In genomic region chr17:17181666-17182600, GRCh38 we compare ENCODE assay signal across 13 cellular contexts. TPM values are rescaled to one million over a fixed set of nuclear protein-coding genes. Genes with fewer than 3 reads are reported as not detected.
A peak's percentile ranks its signal among the peaks of the same experiment; 100 is the strongest.
DNase-seq lines count a peak whose midpoint lies in the region; ATAC-seq, FAIRE-seq and TF ChIP-seq lines count a peak whose summit lies in the region.
"Had no signal": no experiment of that assay in that cellular context is flagged by ENCODE, and none has a peak within 500 bp of the region (broad histone marks: within the 10 kb centered on the region; RNA-seq: fewer than 3 reads in every experiment).

No MANE protein-coding gene starts in this region.

- H3K36me3 ChIP-seq in mucosa of descending colon (ENCODE audit: low read depth) = no peaks in the 10 kb centered on the region
- H3K36me3 ChIP-seq in vagina = peaks cover 0 to 78% of the 10 kb centered on the region in 2 donors

- ATAC-seq in activated CD8-positive, alpha-beta T cell treated with anti-CD3 and anti-CD28 coated beads for 36 hours = peak; percentile 26
- peak; percentile 49 for ATAC-seq in mucosa of descending colon
- ATAC-seq in HG03432 (IDR thresholded peaks at IDR 0.05; ENCODE audit: unreplicated experiment) = no peak

- peak; percentile 26 for DNase-seq in CD14-positive monocyte (ENCODE audit: low spot score)
- no peak for DNase-seq in GM19239 (ENCODE audit: insufficient read length, low spot score)
- peak; percentile 38 for DNase-seq in activated CD8-positive, alpha-beta T cell treated with anti-CD3 and anti-CD28 coated beads for 36 hours
- no peak for DNase-seq in mucosa of descending colon
- DNase-seq in SIG-M5 (lab: John Stamatoyannopoulos, UW) = no peak
- no peak for DNase-seq in NOMO-1 treated with DMSO at 0.1 percent for 48 hours (lab: John Stamatoyannopoulos, UW; ENCODE audit: unreplicated experiment)
- DNase-seq in vagina (ENCODE audit: extremely low spot score in 2 of 2) = no peak
- DNase-seq: activated CD4-positive, CD25-positive, alpha-beta regulatory T cell treated with anti-CD3 and anti-CD28 coated beads, Interleukin-2, amount 50 U/mL, for 72 hours; BE2C; esophagus squamous epithelium; NCI-H526 had no signal

- peaks cover 30% of the 10 kb centered on the region for H3K4me1 Mint-ChIP-seq in CD14-positive monocyte
- peaks cover 87% of the 10 kb centered on the region for H3K4me1 Mint-ChIP-seq in activated CD8-positive, alpha-beta T cell treated with anti-CD3 and anti-CD28 coated beads for 36 hours (ENCODE audit: low read depth)

- H3K4me3 Mint-ChIP-seq in CD14-positive monocyte = no peak overlapping the region
- peak overlapping the region; percentile 53 for H3K4me3 Mint-ChIP-seq in activated CD8-positive, alpha-beta T cell treated with anti-CD3 and anti-CD28 coated beads for 36 hours

- H3K27me3 Mint-ChIP-seq in CD14-positive monocyte (ENCODE audit: low read depth in 3 of 3) = peaks cover 0 to 3% (median 0%) of the 10 kb centered on the region in 3 donors
- no peaks in the 10 kb centered on the region for H3K27me3 Mint-ChIP-seq in activated CD8-positive, alpha-beta T cell treated with anti-CD3 and anti-CD28 coated beads for 36 hours

- H3K4me1 ChIP-seq in mucosa of descending colon (ENCODE audit: low read depth) = peaks cover 3% of the 10 kb centered on the region
- peaks cover 15% of the 10 kb centered on the region for H3K4me1 ChIP-seq in vagina
- H3K4me1 ChIP-seq: BE2C had no signal

- H3K27me3 ChIP-seq in vagina = no peaks in the 10 kb centered on the region
- H3K27me3 ChIP-seq: BE2C, esophagus squamous epithelium, SJSA1 had no signal

- POLR2A ChIA-PET in activated CD8-positive, alpha-beta T cell treated with anti-CD3 and anti-CD28 coated beads for 36 hours (lab: Charles Lee) = interaction anchor here (0.8 to 2.4 kb wide), 4 partner anchors 13 to 25 kb away, joined by 3 to 12 read pairs (median 4); partner anchors contain the start of gene PLD6

- TF ChIP-seq CTCF in CD14-positive monocyte (IDR thresholded peaks at IDR 0.05) (no peak), mucosa of descending colon (IDR thresholded peaks at IDR 0.05) (no peak), vagina (IDR thresholded peaks at IDR 0.05) (no peak)
- no peak for TF ChIP-seq CTCF in activated CD8-positive, alpha-beta T cell treated with anti-CD3 and anti-CD28 coated beads for 36 hours (IDR thresholded peaks at IDR 0.05)

- H3K4me3 ChIP-seq in mucosa of descending colon (no peak overlapping the region), vagina (no peak overlapping the region)
- H3K4me3 ChIP-seq: esophagus squamous epithelium, SJSA1 had no signal

- no peak for TF ChIP-seq POLR2A in vagina (IDR thresholded peaks at IDR 0.05)

- H3K9me3 ChIP-seq in mucosa of descending colon (no peaks in the 10 kb centered on the region), vagina (no peaks in the 10 kb centered on the region)
- H3K9me3 ChIP-seq: BE2C, esophagus squamous epithelium, SJSA1 had no signal

- CTCF ChIA-PET in activated CD8-positive, alpha-beta T cell treated with anti-CD3 and anti-CD28 coated beads for 36 hours (lab: Charles Lee) = interaction anchor here (0.6 to 1.7 kb wide), 3 partner anchors 8 to 40 kb away, joined by 3 to 4 read pairs (median 3); no protein-coding TSS in a partner anchor

- no peaks in the 10 kb centered on the region for H3K9me3 Mint-ChIP-seq in CD14-positive monocyte
- no peaks in the 10 kb centered on the region for H3K9me3 Mint-ChIP-seq in activated CD8-positive, alpha-beta T cell treated with anti-CD3 and anti-CD28 coated beads for 36 hours

- peak; percentile 92 for FAIRE-seq in GM19239 (lab: Jason Lieb, UNC)

- no peak overlapping the region for H3K27ac ChIP-seq in vagina
- H3K27ac ChIP-seq: SJSA1 had no signal

- intact Hi-C loops in CD14-positive monocyte (cut with micrococcal nuclease) (no loop called here), mucosa of descending colon (cut with DNase I, micrococcal nuclease) (no loop called here), vagina (cut with DNase I) (no loop called here)
- intact Hi-C loops in activated CD8-positive, alpha-beta T cell treated with anti-CD3 and anti-CD28 coated beads for 36 hours (cut with micrococcal nuclease) = no loop called here

- peaks cover 55 to 80% of the 10 kb centered on the region in 2 donors for H3K36me3 Mint-ChIP-seq in CD14-positive monocyte
- peaks cover 46% of the 10 kb centered on the region for H3K36me3 Mint-ChIP-seq in activated CD8-positive, alpha-beta T cell treated with anti-CD3 and anti-CD28 coated beads for 36 hours (ENCODE audit: low read depth)

- H3K27ac Mint-ChIP-seq in CD14-positive monocyte = peak overlapping the region in 2 of 7 donors; percentile 35 to 46
- peak overlapping the region; percentile 86 for H3K27ac Mint-ChIP-seq in activated CD8-positive, alpha-beta T cell treated with anti-CD3 and anti-CD28 coated beads for 36 hours

RNA-seq across cellular contexts. Expression of gene PLD6, which starts 24.2 kb away (rescaled TPM):
- under 1 TPM; 0.16 to 0.50 TPM for polyA plus RNA-seq in CD14-positive monocyte
- 1 to 10 TPM; 6.1 to 6.2 TPM for total RNA-seq in activated CD8-positive, alpha-beta T cell treated with anti-CD3 and anti-CD28 coated beads for 36 hours
- total RNA-seq in mucosa of descending colon = 10 to 100 TPM in 1 of 3 donors, 1 to 10 TPM in 2; 1.3 to 12.9 (median 2.0) TPM
- total RNA-seq in vagina = 0.74 TPM

RNA-seq across cellular contexts. Expression of gene FLCN, which starts 55.0 kb away (rescaled TPM):
- 1 to 10 TPM; 5.8 to 8.0 TPM for polyA plus RNA-seq in CD14-positive monocyte
- 10 to 100 TPM; 15.4 to 17.2 TPM for total RNA-seq in activated CD8-positive, alpha-beta T cell treated with anti-CD3 and anti-CD28 coated beads for 36 hours
- total RNA-seq in mucosa of descending colon (10 to 100 TPM; 52.8 to 64.5 (median 57.1) TPM), vagina (82.0 TPM)

Comparison
In these comparisons a context has a peak if more than half of its experiments do, and no peak if none do; other contexts are left out.
1. DNase-seq: peak in CD14-positive monocyte (single experiment) and activated CD8-positive, alpha-beta T cell treated with anti-CD3 and anti-CD28 coated beads for 36 hours (single experiment); none in GM19239 (single experiment), mucosa of descending colon (0 of 3), SIG-M5 (single experiment), NOMO-1 treated with DMSO at 0.1 percent for 48 hours (single experiment) and vagina (0 of 2).